Comparison of ENCODE assay signal across 18 cellular contexts in genomic region chr20:32028647-32029372, GRCh38. TPM values are rescaled to one million over a fixed set of nuclear protein-coding genes. Genes with fewer than 3 reads are reported as not detected.
A peak's percentile ranks its signal among the peaks of the same experiment; 100 is the strongest.
DNase-seq lines count a peak whose midpoint lies in the region; ATAC-seq, FAIRE-seq and TF ChIP-seq lines count a peak whose summit lies in the region.
"Had no signal": no experiment of that assay in that cellular context is flagged by ENCODE, and none has a peak within 500 bp of the region (broad histone marks: within the 10 kb centered on the region; RNA-seq: fewer than 3 reads in every experiment).

No MANE protein-coding gene starts in this region.

- H3K4me1 ChIP-seq in K562 (replicated peaks in 1 of 2; ENCODE audit: control insufficient read depth in 2 of 2, insufficient read depth in 2 of 2, low read length in 2 of 2) (peaks cover 0 to 11% of the 10 kb centered on the region in 2 experiments; a peak in 3 of 5 replicates), osteoblast (ENCODE audit: insufficient read depth, low read length) (peaks cover 2% of the 10 kb centered on the region)
- H3K4me1 ChIP-seq: colonic mucosa had no signal

- H3K36me3 ChIP-seq in K562 (ENCODE audit: control insufficient read depth, insufficient read depth, low read length) (no peaks in the 10 kb centered on the region), osteoblast (ENCODE audit: insufficient read depth, low read length) (no peaks in the 10 kb centered on the region)
- H3K36me3 ChIP-seq: colonic mucosa had no signal

- TF ChIP-seq EP300 in K562 (IDR thresholded peaks at IDR 0.05; ENCODE audit: low read length) = no peak

- H3K27ac ChIP-seq in K562 (ENCODE audit: extremely low read depth, low read depth, low read length) (no peak overlapping the region), osteoblast (ENCODE audit: low read depth, low read length) (no peak overlapping the region)
- H3K27ac ChIP-seq: 22Rv1, colonic mucosa, heart left ventricle had no signal

- TF ChIP-seq POLR2A in K562 (conservative IDR thresholded peaks at IDR 0.05) = no peak

- H2AFZ ChIP-seq in K562 (ENCODE audit: low read depth, low read length) (peak overlapping the region; percentile 44; the same call in 1 of the 2 replicates), osteoblast (ENCODE audit: low read length) (no peak overlapping the region)

- BruUV-seq in K562 (replicated peaks; lab: Mats Ljungman, UMichigan) = no TSS peak

- POLR2A ChIA-PET in K562 (lab: Yijun Ruan, JAX) = interaction anchor here (0.6 to 1.1 kb wide), 2 partner anchors 90 to 192 kb away, joined by 3 read pairs; no protein-coding TSS in a partner anchor

- H3K4me2 ChIP-seq in K562 (ENCODE audit: insufficient read depth, low read length) = no peak overlapping the region
- H3K4me2 ChIP-seq in osteoblast (ENCODE audit: insufficient read depth, low read length) = no peak overlapping the region

- H3K9me3 ChIP-seq in K562 (replicated peaks; ENCODE audit: control insufficient read depth, insufficient read depth, low read depth, low read length) (no peaks in the 10 kb centered on the region), osteoblast (ENCODE audit: low read depth, low read length) (no peaks in the 10 kb centered on the region)
- H3K9me3 ChIP-seq: colonic mucosa, heart left ventricle had no signal

- H3K9ac ChIP-seq in K562 (ENCODE audit: insufficient read depth in 1 of 2, low read depth in 2 of 2, low read length in 2 of 2) = peak overlapping the region in 1 of 2 experiments; percentile 29; a peak in 1 of 4 replicates

- no peak for TF ChIP-seq RAD21 in K562 (CRISPR knock-in tag; conservative IDR thresholded peaks at IDR 0.05 in 1 of 2, IDR thresholded peaks at IDR 0.05 in 1 of 2)

- no peak for FAIRE-seq in K562 (lab: Jason Lieb, UNC)
- FAIRE-seq: RCC 7860 had no signal

- peak; percentile 62 for ATAC-seq in K562
- ATAC-seq in HG03565 (IDR thresholded peaks at IDR 0.05; ENCODE audit: unreplicated experiment) = no peak
- no peak for ATAC-seq in HG03095 (IDR thresholded peaks at IDR 0.05; ENCODE audit: unreplicated experiment)
- ATAC-seq: activated CD4-positive, alpha-beta T cell treated with anti-CD3 and anti-CD28 coated beads for 36 hours; heart left ventricle; stimulated activated naive CD8-positive, alpha-beta T cell treated with anti-CD3 and anti-CD28 coated beads, Interleukin-15, Interleukin-2, amounts not matched to agents 100 U/mL and 50 U/mL, for 24 hours had no signal

- in situ Hi-C loops in K562 (cut with MboI) = loop anchor here (10.0 kb wide), 1 partner anchor 174 kb away; no protein-coding TSS in a partner anchor

- H3K9me1 ChIP-seq in K562 (ENCODE audit: control insufficient read depth, insufficient read depth, low read length) = no peaks in the 10 kb centered on the region

- DNase-seq in DMS 273 (lab: John Stamatoyannopoulos, UW; ENCODE audit: unreplicated experiment) (peak; percentile 54), DMS 273 treated with DMSO at 0.1 percent for 48 hours (lab: John Stamatoyannopoulos, UW) (no peak), HuH-7 (ENCODE audit: low spot score) (peak; percentile 72), K562 (ENCODE audit: extremely low read depth in 1 of 4, low spot score in 3 of 4) (peak in 1 of 4 experiments; percentile 19), osteoblast (ENCODE audit: insufficient read length, low spot score, missing footprints) (peak; percentile 11)
- DNase-seq in activated CD4-positive, CD25-positive, alpha-beta regulatory T cell (lab: John Stamatoyannopoulos, UW) = no peak
- DNase-seq: activated CD4-positive, alpha-beta T cell treated with anti-CD3 and anti-CD28 coated beads for 36 hours; activated naive CD8-positive, alpha-beta T cell treated with anti-CD3 and anti-CD28 coated beads, Interleukin-2, amount 10 ng/mL, durations not matched to agents 7 days and 5 days; colonic mucosa; HCEC 1CT; heart left ventricle; NCI-H2171 treated with DMSO at 0.1 percent for 48 hours; stimulated activated naive CD8-positive, alpha-beta T cell treated with anti-CD3 and anti-CD28 coated beads, Interleukin-15, Interleukin-2, amounts not matched to agents 100 U/mL and 50 U/mL, for 24 hours had no signal

- H3K4me3 ChIP-seq in K562 = no peak overlapping the region
- no peak overlapping the region for H3K4me3 ChIP-seq in osteoblast (ENCODE audit: insufficient read depth, low read length)
- H3K4me3 ChIP-seq: colonic mucosa, heart left ventricle had no signal

- CTCF ChIA-PET in K562 (lab: Yijun Ruan, JAX; ENCODE audit: low intra/inter-chr PET ratio) = interaction anchor here (0.6 kb wide), 1 partner anchor 91 kb away, joined by 6 read pairs; no protein-coding TSS in a partner anchor

- H3K27me3 ChIP-seq in K562 (ENCODE audit: control insufficient read depth in 2 of 2, insufficient read depth in 2 of 2, low read length in 2 of 2) (peaks cover 2 to 47% of the 10 kb centered on the region in 2 experiments; a peak in 4 of 5 replicates), osteoblast (ENCODE audit: insufficient read depth, low read length) (peaks cover 40% of the 10 kb centered on the region)

- intact Hi-C loops in K562 (cut with micrococcal nuclease) = no loop called here

- 8% methylated on average over 10 of the region's 12 CpGs for WGBS in K562 (ENCODE audit: insufficient coverage, low coverage, missing lambda C conversion rate)

- TF ChIP-seq CTCF in K562 (IDR thresholded peaks at IDR 0.05 in 2 of 3, conservative IDR thresholded peaks at IDR 0.05 in 1 of 3; ENCODE audit: insufficient read depth in 2 of 3, low read depth in 1 of 3, low read length in 3 of 3) (no peak), osteoblast (IDR thresholded peaks at IDR 0.05; ENCODE audit: extremely low read depth, low read depth, low read length) (no peak)

- H4K20me1 ChIP-seq in K562 (replicated peaks; ENCODE audit: control insufficient read depth, insufficient read depth, low read length) (no peaks in the 10 kb centered on the region), osteoblast (ENCODE audit: insufficient read depth, low read length) (no peaks in the 10 kb centered on the region)

- no peaks in the 10 kb centered on the region for H3K79me2 ChIP-seq in K562 (ENCODE audit: control insufficient read depth, insufficient read depth, low read length)
- H3K79me2 ChIP-seq in osteoblast (ENCODE audit: insufficient read depth, low read length) = no peaks in the 10 kb centered on the region

RNA-seq across cellular contexts. Expression of gene CCM2L, which starts 18.6 kb away (rescaled TPM):
- total RNA-seq in K562 (2011; cell fraction: chromatin; rRNA removed; ENCODE audit: low replicate concordance) = not detected in 2 replicates
- not detected in 2 replicates for total RNA-seq in K562 (2011; cell fraction: nucleolus; rRNA removed)
- total RNA-seq in K562 (2011; cell fraction: nucleoplasm; rRNA removed) = not detected in 2 replicates
- total RNA-seq in K562 (2014; rRNA removed) (not detected in 2 replicates), K562 (2014; rRNA removed; fragmentation: Illumina TruSeq; extraction: Trizol) (not detected in 2 replicates), K562 (2015; rRNA removed; fragmentation: Illumina TruSeq; extraction: Trizol) (not detected in 2 replicates), K562 (2021) (not detected in 2 replicates), osteoblast (not detected in 2 replicates)
- polyA plus RNA-seq in K562 (2011; rRNA removed) (0.04 TPM in 1 of 2 replicates, not detected in the other), K562 (2014; fragmentation: Illumina TruSeq; extraction: Trizol) (not detected in 2 replicates), K562 (2014; fragmentation: Nextera tagmentation; extraction: Ambion mirVana) (not detected), K562 (2014; rRNA removed) (not detected in 2 replicates)
- polyA plus RNA-seq in K562 (2011; cell fraction: cytosol; rRNA removed) = not detected in 2 replicates
- not detected in 2 replicates for polyA plus RNA-seq in K562 (2011; cell fraction: nucleus; rRNA removed)
- 0.30 TPM in 1 of 2 replicates, not detected in the other for polyA plus RNA-seq in K562 (2012)
- not detected in 2 replicates for polyA minus RNA-seq in K562 (2011; rRNA and poly(A)+ RNA removed)
- polyA minus RNA-seq in K562 (2011; cell fraction: cytosol; rRNA and poly(A)+ RNA removed) = not detected in 2 replicates
- polyA minus RNA-seq in K562 (2011; cell fraction: nucleus; rRNA and poly(A)+ RNA removed) = not detected in 2 replicates
- total RNA-seq: activated CD4-positive, alpha-beta T cell treated with anti-CD3 and anti-CD28 coated beads for 36 hours; activated naive CD8-positive, alpha-beta T cell treated with anti-CD3 and anti-CD28 coated beads, Interleukin-2, amount 10 ng/mL, durations not matched to agents 7 days and 5 days; T-helper 1 cell treated with Interleukin-12 subunit alpha and Interleukin-12 subunit beta and Interleukin-4 antibody, amounts not matched to agents 30 ng/mL and 1 ng/mL, for 36 hours had no signal

RNA-seq across cellular contexts. Expression of gene HCK, which starts 23.2 kb away (rescaled TPM):
- total RNA-seq in K562 (2011; cell fraction: chromatin; rRNA removed; ENCODE audit: low replicate concordance) = not detected in 2 replicates
- not detected in 2 replicates for total RNA-seq in K562 (2011; cell fraction: nucleolus; rRNA removed)
- total RNA-seq in K562 (2011; cell fraction: nucleoplasm; rRNA removed) = not detected in 2 replicates
- 0.27 TPM in 1 of 2 replicates, not detected in the other for total RNA-seq in K562 (2014; rRNA removed)
- not detected in 2 replicates for total RNA-seq in K562 (2014; rRNA removed; fragmentation: Illumina TruSeq; extraction: Trizol)
- total RNA-seq in K562 (2015; rRNA removed; fragmentation: Illumina TruSeq; extraction: Trizol) = 0.38 and 0.51 TPM in 2 replicates
- not detected in 2 replicates for total RNA-seq in K562 (2021)
- polyA plus RNA-seq in K562 (2011; rRNA removed) = 0.04 TPM in 1 of 2 replicates, not detected in the other
- polyA plus RNA-seq in K562 (2011; cell fraction: cytosol; rRNA removed) = 0.01 and 0.07 TPM in 2 replicates
- not detected in 2 replicates for polyA plus RNA-seq in K562 (2011; cell fraction: nucleus; rRNA removed)
- 0.13 and 0.50 TPM in 2 replicates for polyA plus RNA-seq in K562 (2012)
- not detected in 2 replicates for polyA plus RNA-seq in K562 (2014; fragmentation: Illumina TruSeq; extraction: Trizol)
- polyA plus RNA-seq in K562 (2014; fragmentation: Nextera tagmentation; extraction: Ambion mirVana) = not detected
- polyA plus RNA-seq in K562 (2014; rRNA removed) = 0.09 TPM in 1 of 2 replicates, not detected in the other
- 0.18 TPM in 1 of 2 replicates, not detected in the other for polyA minus RNA-seq in K562 (2011; rRNA and poly(A)+ RNA removed)
- polyA minus RNA-seq in K562 (2011; cell fraction: cytosol; rRNA and poly(A)+ RNA removed) = not detected in 2 replicates
- polyA minus RNA-seq in K562 (2011; cell fraction: nucleus; rRNA and poly(A)+ RNA removed) = not detected in 2 replicates
- 0.36 TPM in 1 of 2 replicates, not detected in the other for total RNA-seq in osteoblast
- total RNA-seq: activated CD4-positive, alpha-beta T cell treated with anti-CD3 and anti-CD28 coated beads for 36 hours had no signal

Comparison
In these comparisons a context has a peak if more than half of its experiments do, and no peak if none do; other contexts are left out.
1. DNase-seq: peak in DMS 273 (single experiment), HuH-7 (single experiment) and osteoblast (single experiment); none in DMS 273 treated with DMSO at 0.1 percent for 48 hours (single experiment) and activated CD4-positive, CD25-positive, alpha-beta regulatory T cell (0 of 4).